ENCODE assay signal across 9 cellular contexts in the genomic region with DNA sequence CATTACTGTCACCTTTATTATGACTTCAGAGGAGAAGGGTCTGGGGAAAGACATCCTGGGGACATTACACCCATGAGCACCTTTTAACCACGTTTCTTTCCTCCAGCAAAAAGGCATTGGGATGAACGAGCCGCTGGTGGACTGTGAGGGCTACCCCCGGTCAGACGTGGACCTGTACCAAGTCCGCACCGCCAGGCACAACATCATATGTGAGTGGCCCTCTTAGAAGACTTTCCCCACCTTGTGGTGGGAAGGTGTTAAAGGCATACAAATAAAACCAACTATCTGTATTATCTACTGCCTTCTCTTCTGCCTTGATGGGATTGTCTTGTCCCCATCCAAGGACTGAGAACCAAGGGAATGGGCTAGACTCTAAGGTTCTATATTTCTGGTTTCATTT. TPM values are rescaled to one million over a fixed set of nuclear protein-coding genes. Genes with fewer than 3 reads are reported as not detected.
A peak's percentile ranks its signal among the peaks of the same experiment; 100 is the strongest.
DNase-seq lines count a peak whose midpoint lies in the region; ATAC-seq, FAIRE-seq and TF ChIP-seq lines count a peak whose summit lies in the region.
"Had no signal": no experiment of that assay in that cellular context is flagged by ENCODE, and none has a peak within 500 bp of the region (broad histone marks: within the 10 kb centered on the region; RNA-seq: fewer than 3 reads in every experiment).

No MANE protein-coding gene starts in this region.

- peaks cover 10 to 19% of the 10 kb centered on the region in 2 donors for H3K4me1 ChIP-seq in kidney (ENCODE audit: control insufficient read depth in 1 of 2, insufficient read depth in 1 of 2, low read depth in 1 of 2, low read length in 2 of 2)

- H3K4me3 Mint-ChIP-seq in activated CD8-positive, alpha-beta T cell treated with anti-CD3 and anti-CD28 coated beads, Interleukin-2, amount 10 ng/mL, durations not matched to agents 7 days and 5 days, result no peak overlapping the region

- no peaks in the 10 kb centered on the region for H3K9me3 ChIP-seq in kidney (ENCODE audit: control insufficient read depth in 1 of 2, low read length in 2 of 2)

- H3K9ac ChIP-seq in kidney (ENCODE audit: low read length in 2 of 2), result no peak overlapping the region

- peaks cover 7 to 23% of the 10 kb centered on the region in 2 donors for H3K36me3 ChIP-seq in kidney (ENCODE audit: control insufficient read depth in 1 of 2, insufficient read depth in 2 of 2, low read length in 2 of 2)

- in situ Hi-C loops in GM13977 (cut with MboI; ENCODE audit: low pct_unique_long_range_greater_than_20kb, low sequenced_read_pairs, unreplicated experiment), result no loop called here

- H3K27ac Mint-ChIP-seq in activated CD8-positive, alpha-beta T cell treated with anti-CD3 and anti-CD28 coated beads, Interleukin-2, amount 10 ng/mL, durations not matched to agents 7 days and 5 days, result peak overlapping the region; percentile 69

- peak overlapping the region in 1 of 2 donors; percentile 76 for H3K27ac ChIP-seq in kidney (ENCODE audit: low read depth in 2 of 2, low read length in 2 of 2)

- no peak overlapping the region for H3K4me3 ChIP-seq in AG10803 (ENCODE audit: low read length)
- no peak overlapping the region for H3K4me3 ChIP-seq in kidney (ENCODE audit: low read length in 2 of 2)

- ATAC-seq in activated CD8-positive, alpha-beta T cell treated with anti-CD3 and anti-CD28 coated beads, Interleukin-2, amount 10 ng/mL, durations not matched to agents 7 days and 5 days, result peak; percentile 26
- no peak for ATAC-seq in HG02885 (IDR thresholded peaks at IDR 0.05; ENCODE audit: poor library complexity, unreplicated experiment)
- ATAC-seq in HG03432 (IDR thresholded peaks at IDR 0.05; ENCODE audit: unreplicated experiment), result no peak

- intact Hi-C loops in kidney (cut with DNase I), result no loop called here

- TF ChIP-seq CTCF in AG10803 (conservative IDR thresholded peaks at IDR 0.05; ENCODE audit: low read length) (peak; percentile 36), GM13977 (IDR thresholded peaks at IDR 0.05; ENCODE audit: extremely low read depth, insufficient read depth, missing control alignments) (peak; percentile 26), kidney (IDR thresholded peaks at IDR 0.05; ENCODE audit: borderline replicate concordance, extremely low read depth, insufficient read depth) (peak; percentile 20), GM10266 (IDR thresholded peaks at IDR 0.05; ENCODE audit: control insufficient read depth, insufficient read depth, low read depth, missing control alignments) (no peak)

- H3K27me3 Mint-ChIP-seq in activated CD8-positive, alpha-beta T cell treated with anti-CD3 and anti-CD28 coated beads, Interleukin-2, amount 10 ng/mL, durations not matched to agents 7 days and 5 days (ENCODE audit: low read depth), result no peaks in the 10 kb centered on the region

- FAIRE-seq in kidney (lab: Jason Lieb, UNC), result no peak

- CTCF ChIA-PET in activated CD8-positive, alpha-beta T cell treated with anti-CD3 and anti-CD28 coated beads, Interleukin-2, amount 10 ng/mL, durations not matched to agents 7 days and 5 days (lab: Charles Lee), result interaction anchor here (11.4 kb wide), 1 partner anchor 100 kb away, joined by 188 read pairs; a partner anchor contains a TSS

- no peaks in the 10 kb centered on the region for H3K9me3 Mint-ChIP-seq in activated CD8-positive, alpha-beta T cell treated with anti-CD3 and anti-CD28 coated beads, Interleukin-2, amount 10 ng/mL, durations not matched to agents 7 days and 5 days (ENCODE audit: insufficient read depth)

- POLR2A ChIA-PET in activated CD8-positive, alpha-beta T cell treated with anti-CD3 and anti-CD28 coated beads, Interleukin-2, amount 10 ng/mL, durations not matched to agents 7 days and 5 days (lab: Charles Lee), result no interaction called here

- peaks cover 39% of the 10 kb centered on the region for H3K4me1 Mint-ChIP-seq in activated CD8-positive, alpha-beta T cell treated with anti-CD3 and anti-CD28 coated beads, Interleukin-2, amount 10 ng/mL, durations not matched to agents 7 days and 5 days (ENCODE audit: low read depth)

- H3K36me3 Mint-ChIP-seq in activated CD8-positive, alpha-beta T cell treated with anti-CD3 and anti-CD28 coated beads, Interleukin-2, amount 10 ng/mL, durations not matched to agents 7 days and 5 days (ENCODE audit: low read depth), result peaks cover 35% of the 10 kb centered on the region

- DNase-seq in AG10803 (ENCODE audit: low read depth) (peak; percentile 48), GM13977 (ENCODE audit: low spot score) (no peak), kidney (no peak), DMS79 (lab: John Stamatoyannopoulos, UW) (no peak), GM10266 (ENCODE audit: extremely low spot score) (no peak)
- DNase-seq in activated CD8-positive, alpha-beta T cell treated with anti-CD3 and anti-CD28 coated beads, Interleukin-2, amount 10 ng/mL, durations not matched to agents 7 days and 5 days, result no peak
- DNase-seq: T1000 had no signal

RNA-seq across cellular contexts. Expression of a gene that starts 6.0 kb away (rescaled TPM):
- total RNA-seq in activated CD8-positive, alpha-beta T cell treated with anti-CD3 and anti-CD28 coated beads, Interleukin-2, amount 10 ng/mL, durations not matched to agents 7 days and 5 days, result 10 to 100 TPM; 62.3 to 70.6 TPM
- total RNA-seq in kidney, result 54.9 TPM
- polyA plus RNA-seq in kidney (ENCODE audit: insufficient read depth, low read depth, low replicate concordance), result 115 TPM

RNA-seq across cellular contexts. Expression of a gene that starts 23.8 kb away (rescaled TPM):
- total RNA-seq in activated CD8-positive, alpha-beta T cell treated with anti-CD3 and anti-CD28 coated beads, Interleukin-2, amount 10 ng/mL, durations not matched to agents 7 days and 5 days, result under 1 TPM; 0.70 to 0.82 TPM
- total RNA-seq in kidney, result 10.8 TPM
- 2.9 TPM for polyA plus RNA-seq in kidney (ENCODE audit: insufficient read depth, low read depth, low replicate concordance)

RNA-seq across cellular contexts. Expression of a gene that starts 36.0 kb away (rescaled TPM):
- not detected for total RNA-seq in activated CD8-positive, alpha-beta T cell treated with anti-CD3 and anti-CD28 coated beads, Interleukin-2, amount 10 ng/mL, durations not matched to agents 7 days and 5 days
- 4.6 TPM for total RNA-seq in kidney
- 393 TPM for polyA plus RNA-seq in kidney (ENCODE audit: insufficient read depth, low read depth, low replicate concordance)
